8 cellular contexts compared by ENCODE assay signal in genomic region chr11:63560506-63561179, GRCh38. TPM values are rescaled to one million over a fixed set of nuclear protein-coding genes. Genes with fewer than 3 reads are reported as not detected.
DNase-seq lines count a peak whose midpoint lies in the region; ATAC-seq and TF ChIP-seq lines count a peak whose summit lies in the region.
"Had no signal": no experiment of that assay in that cellular context is flagged by ENCODE, and none has a peak within 500 bp of the region (broad histone marks: within the 10 kb centered on the region; RNA-seq: fewer than 3 reads in every experiment).

No MANE protein-coding gene starts in this region.

- TF ChIP-seq POLR2A in prostate gland (IDR thresholded peaks at IDR 0.05): peak; percentile 22

- peak overlapping the region; percentile 10; the same call in 1 of the 2 replicates for H3K4me2 ChIP-seq in DND-41 (ENCODE audit: insufficient read depth, low read length)

- in situ Hi-C loops in GM13977 (cut with MboI; ENCODE audit: low pct_unique_long_range_greater_than_20kb, low sequenced_read_pairs, unreplicated experiment): no loop called here

- H2AFZ ChIP-seq in DND-41 (ENCODE audit: low read depth, low read length): peak overlapping the region; percentile 58

- no peaks in the 10 kb centered on the region for H3K79me2 ChIP-seq in DND-41 (ENCODE audit: insufficient read depth, low read length)

- H3K9me3 ChIP-seq in DND-41 (ENCODE audit: insufficient read depth, low read length, severe bottlenecking): no peaks in the 10 kb centered on the region
- H3K9me3 ChIP-seq in prostate gland: no peaks in the 10 kb centered on the region

- H3K4me1 ChIP-seq in DND-41 (ENCODE audit: insufficient read depth, low read length) (peaks cover 19% of the 10 kb centered on the region), prostate gland (replicated peaks) (no peaks in the 10 kb centered on the region)

- DNase-seq in DND-41 (peak; percentile 74), M059J (ENCODE audit: low read depth) (peak; percentile 66), epithelial cell of esophagus (ENCODE audit: low read depth) (peak; percentile 74), prostate gland (ENCODE audit: low spot score) (peak; percentile 70), GM13977 (ENCODE audit: low spot score) (no peak)
- DNase-seq: MM.1S had no signal

- no peak overlapping the region for H3K4me3 ChIP-seq in DND-41 (ENCODE audit: low read depth in 1 of 2, low read length in 2 of 2)
- H3K4me3 ChIP-seq in epithelial cell of esophagus (ENCODE audit: low read length): no peak overlapping the region
- H3K4me3 ChIP-seq in prostate gland: no peak overlapping the region

- no peaks in the 10 kb centered on the region for H4K20me1 ChIP-seq in DND-41 (ENCODE audit: insufficient read depth, low read length)

- H3K27ac ChIP-seq in DND-41 (ENCODE audit: low read length) (peak overlapping the region; percentile 28; the same call in 1 of the 2 replicates), prostate gland (no peak overlapping the region)

- H3K27me3 ChIP-seq in DND-41 (ENCODE audit: insufficient read depth, low read length, poor library complexity) (no peaks in the 10 kb centered on the region), prostate gland (replicated peaks; ENCODE audit: insufficient read depth) (no peaks in the 10 kb centered on the region)

- ATAC-seq in DND-41 (ENCODE audit: insufficient read depth, low read depth) (peak; percentile 90), GM18502 (IDR thresholded peaks at IDR 0.05; ENCODE audit: poor library complexity, unreplicated experiment) (no peak), GM18861 (IDR thresholded peaks at IDR 0.05; ENCODE audit: unreplicated experiment) (no peak)

- H3K36me3 ChIP-seq in DND-41 (ENCODE audit: insufficient read depth, low read length): no peaks in the 10 kb centered on the region
- no peaks in the 10 kb centered on the region for H3K36me3 ChIP-seq in prostate gland

- TF ChIP-seq CTCF in DND-41 (IDR thresholded peaks at IDR 0.05; ENCODE audit: borderline replicate concordance, extremely low read depth, low read length, poor library complexity, severe bottlenecking) (no peak), epithelial cell of esophagus (IDR thresholded peaks at IDR 0.05; ENCODE audit: insufficient read depth, low read depth, low read length, missing control alignments) (no peak), prostate gland (IDR thresholded peaks at IDR 0.05) (no peak), GM13977 (IDR thresholded peaks at IDR 0.05; ENCODE audit: extremely low read depth, insufficient read depth, missing control alignments) (no peak)

- intact Hi-C loops in prostate gland (cut with DNase I): no loop called here

- 48% methylated on average over 7 of the region's 7 CpGs for WGBS in prostate gland

- H3K9ac ChIP-seq in DND-41 (ENCODE audit: low read depth, low read length): no peak overlapping the region

RNA-seq across cellular contexts. Expression of gene PLAAT2, which starts 2.5 kb away (rescaled TPM):
- 2.8 TPM in 1 of 2 replicates, not detected in the other for total RNA-seq in M059J (2014; rRNA removed; shearing (Covaris generic))
- 1 to 10 TPM in 1 of 2 donors, not detected in 1; 2.6 TPM for total RNA-seq in prostate gland

RNA-seq across cellular contexts. Expression of gene PLAAT4, which starts 24.0 kb away (rescaled TPM):
- total RNA-seq in M059J (2014; rRNA removed; shearing (Covaris generic)): 81.0 and 90.7 TPM in 2 replicates
- 10 to 100 TPM; 47.6 to 50.8 TPM for total RNA-seq in prostate gland

RNA-seq across cellular contexts. Expression of gene PLAAT3, which starts 53.6 kb away (rescaled TPM):
- 25.1 and 36.5 TPM in 2 replicates for total RNA-seq in M059J (2014; rRNA removed; shearing (Covaris generic))
- total RNA-seq in prostate gland: 100 to 1,000 TPM in 1 of 2 donors, 1 to 10 TPM in 1; 7.0 to 118 TPM

RNA-seq across cellular contexts. Expression of gene LGALS12, which starts 54.8 kb away (rescaled TPM):
- total RNA-seq in M059J (2014; rRNA removed; shearing (Covaris generic)): not detected in 2 replicates
- not detected for total RNA-seq in prostate gland
